In the genomic region with DNA sequence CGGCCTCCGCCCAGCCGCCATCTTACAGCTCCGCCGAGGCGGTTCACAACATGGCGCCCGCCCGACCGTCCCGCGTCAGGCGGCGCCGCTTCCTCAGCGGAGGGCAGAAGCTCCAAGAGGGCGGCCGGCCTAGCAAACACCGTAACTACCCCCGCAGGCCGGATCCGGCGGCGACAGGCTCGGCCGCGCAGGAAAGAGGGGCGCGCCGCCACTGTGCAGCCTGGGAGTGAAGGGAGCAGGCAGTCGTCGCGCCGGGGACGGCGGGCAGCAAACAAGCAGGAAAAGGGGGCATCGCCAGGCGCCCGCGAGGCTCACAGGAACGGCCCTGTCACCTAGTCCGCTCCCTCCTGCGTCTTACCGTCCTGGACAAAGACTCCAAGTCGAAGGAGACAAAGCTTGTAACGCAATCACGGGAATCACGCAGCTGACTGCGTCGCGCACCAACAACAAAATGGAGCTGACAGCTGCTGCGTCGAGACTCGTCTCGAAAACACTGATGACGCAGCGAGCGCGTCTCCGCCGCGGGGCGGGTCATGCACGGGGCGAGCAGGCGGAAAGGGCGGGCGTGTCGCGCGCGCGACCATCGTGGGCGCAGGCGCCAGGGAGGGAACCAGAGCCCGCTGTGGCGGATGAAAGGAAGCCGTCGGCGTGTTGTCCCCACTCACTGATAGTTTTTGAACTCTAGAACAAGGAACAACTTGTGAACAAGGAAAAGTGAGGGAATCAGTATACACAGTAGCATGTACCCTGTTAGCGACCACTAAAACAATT, we compare ENCODE assay signal across 1 cellular context.
TF ChIP-seq lines count a peak whose summit lies in the region.

Gene CLK1 (minus strand): TSS at position 453 of the 771 bp plus-strand sequence. CDS start 2,796 bp downstream, outside the sequence.

TF ChIP-seq in HepG2, 621 proteins besides CTCF, POLR2A, EP300 and RAD21 (continued from another document and continues in another):
- TF ChIP-seq, protein P1, sequence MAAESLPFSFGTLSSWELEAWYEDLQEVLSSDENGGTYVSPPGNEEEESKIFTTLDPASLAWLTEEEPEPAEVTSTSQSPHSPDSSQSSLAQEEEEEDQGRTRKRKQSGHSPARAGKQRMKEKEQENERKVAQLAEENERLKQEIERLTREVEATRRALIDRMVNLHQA (CRISPR knock-in tag; IDR thresholded peaks at IDR 0.05): no peak
- TF ChIP-seq RXRA (CRISPR knock-in tag; IDR thresholded peaks at IDR 0.05) (peak; percentile 96), NR2C2 (CRISPR knock-in tag; IDR thresholded peaks at IDR 0.05; ENCODE audit: borderline replicate concordance) (peak; percentile 85; the same call in 1 of the 2 replicates), ZBTB40 (IDR thresholded peaks at IDR 0.05) (no peak), ZBTB40 (CRISPR knock-in tag; IDR thresholded peaks at IDR 0.05) (peak; percentile 92), TEF (CRISPR knock-in tag; IDR thresholded peaks at IDR 0.05) (0 out of 2 replicates have a peak, but pooled peaks have one; percentile 59), PLRG1 (conservative IDR thresholded peaks at IDR 0.05) (no peak), ZBTB34 (CRISPR knock-in tag; IDR thresholded peaks at IDR 0.05) (peak; percentile 86; the same call in 1 of the 2 replicates), NAIF1 (CRISPR knock-in tag; IDR thresholded peaks at IDR 0.05; ENCODE audit: borderline replicate concordance) (peak; percentile 88), MED8 (CRISPR knock-in tag; IDR thresholded peaks at IDR 0.05; ENCODE audit: insufficient replicate concordance) (no peak), DMTF1 (CRISPR knock-in tag; IDR thresholded peaks at IDR 0.05) (peak; percentile 89; the same call in 1 of the 2 replicates), SNRNP70 (IDR thresholded peaks at IDR 0.05; ENCODE audit: low read depth, low read length) (no peak), ZSCAN30 (CRISPR knock-in tag; IDR thresholded peaks at IDR 0.05) (no peak), SOX13 (IDR thresholded peaks at IDR 0.05) (no peak; the same call in 1 of the 2 replicates), SOX13 (CRISPR knock-in tag; conservative IDR thresholded peaks at IDR 0.05 in 1 of 2, IDR thresholded peaks at IDR 0.05 in 1 of 2) (peak in 1 of 2 experiments; percentile 74; a peak in 2 of 4 replicates)
- TF ChIP-seq, protein P2, sequence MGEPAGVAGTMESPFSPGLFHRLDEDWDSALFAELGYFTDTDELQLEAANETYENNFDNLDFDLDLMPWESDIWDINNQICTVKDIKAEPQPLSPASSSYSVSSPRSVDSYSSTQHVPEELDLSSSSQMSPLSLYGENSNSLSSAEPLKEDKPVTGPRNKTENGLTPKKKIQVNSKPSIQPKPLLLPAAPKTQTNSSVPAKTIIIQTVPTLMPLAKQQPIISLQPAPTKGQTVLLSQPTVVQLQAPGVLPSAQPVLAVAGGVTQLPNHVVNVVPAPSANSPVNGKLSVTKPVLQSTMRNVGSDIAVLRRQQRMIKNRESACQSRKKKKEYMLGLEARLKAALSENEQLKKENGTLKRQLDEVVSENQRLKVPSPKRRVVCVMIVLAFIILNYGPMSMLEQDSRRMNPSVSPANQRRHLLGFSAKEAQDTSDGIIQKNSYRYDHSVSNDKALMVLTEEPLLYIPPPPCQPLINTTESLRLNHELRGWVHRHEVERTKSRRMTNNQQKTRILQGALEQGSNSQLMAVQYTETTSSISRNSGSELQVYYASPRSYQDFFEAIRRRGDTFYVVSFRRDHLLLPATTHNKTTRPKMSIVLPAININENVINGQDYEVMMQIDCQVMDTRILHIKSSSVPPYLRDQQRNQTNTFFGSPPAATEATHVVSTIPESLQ (CRISPR knock-in tag; conservative IDR thresholded peaks at IDR 0.05): 0 out of 2 replicates have a peak, but pooled peaks have one; percentile 91
- TF ChIP-seq, protein P3, sequence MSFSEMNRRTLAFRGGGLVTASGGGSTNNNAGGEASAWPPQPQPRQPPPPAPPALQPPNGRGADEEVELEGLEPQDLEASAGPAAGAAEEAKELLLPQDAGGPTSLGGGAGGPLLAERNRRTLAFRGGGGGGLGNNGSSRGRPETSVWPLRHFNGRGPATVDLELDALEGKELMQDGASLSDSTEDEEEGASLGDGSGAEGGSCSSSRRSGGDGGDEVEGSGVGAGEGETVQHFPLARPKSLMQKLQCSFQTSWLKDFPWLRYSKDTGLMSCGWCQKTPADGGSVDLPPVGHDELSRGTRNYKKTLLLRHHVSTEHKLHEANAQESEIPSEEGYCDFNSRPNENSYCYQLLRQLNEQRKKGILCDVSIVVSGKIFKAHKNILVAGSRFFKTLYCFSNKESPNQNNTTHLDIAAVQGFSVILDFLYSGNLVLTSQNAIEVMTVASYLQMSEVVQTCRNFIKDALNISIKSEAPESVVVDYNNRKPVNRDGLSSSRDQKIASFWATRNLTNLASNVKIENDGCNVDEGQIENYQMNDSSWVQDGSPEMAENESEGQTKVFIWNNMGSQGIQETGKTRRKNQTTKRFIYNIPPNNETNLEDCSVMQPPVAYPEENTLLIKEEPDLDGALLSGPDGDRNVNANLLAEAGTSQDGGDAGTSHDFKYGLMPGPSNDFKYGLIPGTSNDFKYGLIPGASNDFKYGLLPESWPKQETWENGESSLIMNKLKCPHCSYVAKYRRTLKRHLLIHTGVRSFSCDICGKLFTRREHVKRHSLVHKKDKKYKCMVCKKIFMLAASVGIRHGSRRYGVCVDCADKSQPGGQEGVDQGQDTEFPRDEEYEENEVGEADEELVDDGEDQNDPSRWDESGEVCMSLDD (CRISPR knock-in tag; IDR thresholded peaks at IDR 0.05; ENCODE audit: borderline replicate concordance): peak; percentile 73
